ENCODE assay signal across 1 cellular context in the genomic region with DNA sequence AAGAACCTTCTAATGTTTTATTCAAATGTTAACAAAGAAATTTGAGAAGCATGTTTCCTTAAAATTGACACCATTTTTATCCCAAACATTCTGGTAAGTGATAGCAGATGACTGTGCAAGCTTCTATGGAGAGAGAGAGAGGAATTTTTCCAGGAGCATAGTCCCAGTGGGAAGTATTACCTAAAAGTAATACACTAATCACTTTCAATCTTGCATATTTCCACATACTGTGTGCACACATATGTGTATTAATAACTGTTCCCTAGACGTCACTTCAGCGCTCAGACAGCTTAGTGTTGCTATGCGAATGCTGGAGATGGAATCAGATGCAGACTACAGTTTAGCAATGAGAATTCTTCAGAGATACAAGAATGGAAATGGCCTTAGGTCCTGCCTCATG.
TF ChIP-seq lines count a peak whose summit lies in the region.

No MANE protein-coding gene starts in this region.

TF ChIP-seq in IMR-90, 13 proteins besides CTCF, POLR2A, EP300 and RAD21:
- TF ChIP-seq BHLHE40 (IDR thresholded peaks at IDR 0.05; ENCODE audit: low read depth, low read length) (no peak), USF2 (IDR thresholded peaks at IDR 0.05; ENCODE audit: low read depth, low read length) (no peak), MAZ (IDR thresholded peaks at IDR 0.05; ENCODE audit: borderline replicate concordance, low read depth, low read length) (no peak), CEBPB (IDR thresholded peaks at IDR 0.05; ENCODE audit: low read depth, low read length) (no peak), MAFK (IDR thresholded peaks at IDR 0.05; ENCODE audit: low read depth, low read length) (no peak), ELK1 (IDR thresholded peaks at IDR 0.05; ENCODE audit: borderline replicate concordance, low read depth, low read length) (no peak), FOS (IDR thresholded peaks at IDR 0.05; ENCODE audit: low read depth, low read length) (no peak), SMC3 (IDR thresholded peaks at IDR 0.05; ENCODE audit: low read depth, low read length) (no peak), RCOR1 (IDR thresholded peaks at IDR 0.05; ENCODE audit: insufficient replicate concordance, low read length) (no peak), CHD1 (IDR thresholded peaks at IDR 0.05; ENCODE audit: low read depth, low read length) (no peak), RFX5 (IDR thresholded peaks at IDR 0.05; ENCODE audit: low read depth, low read length) (no peak), NFE2L2 (IDR thresholded peaks at IDR 0.05; ENCODE audit: low read depth, low read length) (no peak), MXI1 (IDR thresholded peaks at IDR 0.05; ENCODE audit: borderline replicate concordance, low read depth, low read length) (no peak)
